ENCODE assay signal across 8 cellular contexts in the genomic region with DNA sequence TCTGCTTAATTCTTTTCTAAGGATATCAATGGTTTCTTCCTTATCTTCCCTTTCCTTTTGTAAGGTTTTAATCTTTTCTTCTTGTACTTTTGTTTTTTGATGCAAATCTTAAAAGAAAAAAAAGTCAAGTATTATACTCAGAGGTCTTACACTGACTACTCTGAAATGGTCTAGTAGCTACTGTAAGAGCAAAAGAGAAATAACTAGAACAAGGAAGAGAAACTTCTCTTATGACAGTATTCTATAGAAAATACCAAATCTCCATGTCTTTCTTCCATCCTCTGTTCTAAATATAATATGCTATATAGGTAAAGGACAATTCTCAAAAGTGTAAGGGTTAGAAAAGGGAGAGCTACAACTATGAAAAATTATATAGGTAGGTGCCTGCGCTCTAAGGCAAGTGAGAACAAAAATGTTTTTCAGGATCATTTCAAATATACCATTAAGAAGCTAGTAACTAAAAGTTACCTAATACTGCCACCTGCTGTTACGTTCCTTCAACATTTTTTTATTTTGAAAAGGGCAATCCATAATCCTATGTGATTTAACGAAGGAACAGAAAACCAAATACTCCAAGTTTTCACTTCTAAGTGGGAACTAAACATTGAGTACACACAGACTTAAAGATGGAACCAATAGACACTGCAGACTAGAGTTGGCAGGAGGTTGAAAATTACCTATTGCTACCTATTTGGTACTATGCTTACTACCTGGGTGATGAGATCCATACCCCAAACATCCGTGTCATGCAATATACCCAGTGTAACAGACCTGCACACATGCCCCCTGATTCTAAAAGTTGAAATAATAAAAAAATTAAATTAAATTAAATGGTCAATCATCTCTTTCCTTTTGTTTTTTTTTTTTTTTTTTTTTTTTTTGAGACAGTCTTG. TPM values are rescaled to one million over a fixed set of nuclear protein-coding genes. Genes with fewer than 3 reads are reported as not detected.
DNase-seq lines count a peak whose midpoint lies in the region; ATAC-seq and TF ChIP-seq lines count a peak whose summit lies in the region.

No MANE protein-coding gene starts in this region.

- WGBS in ovary, 3 donors: 37 to 43% (median 43%) methylated on average over 4 of the region's 4 CpGs

- H3K9me3 Mint-ChIP-seq in naive thymus-derived CD4-positive, alpha-beta T cell: no peaks in the 10 kb centered on the region

- peak; percentile 24 for DNase-seq in AG09309 (ENCODE audit: low read depth)
- DNase-seq in Kasumi-1 (lab: John Stamatoyannopoulos, UW): peak; percentile 76 to 80
- peak; percentile 37 for DNase-seq in RPMI7951 (ENCODE audit: low read depth)
- peak; percentile 60 for DNase-seq in epithelial cell of esophagus (ENCODE audit: low read depth)
- peak in 7 of 9 donors; percentile 4 to 40 (median 28) for DNase-seq in naive thymus-derived CD4-positive, alpha-beta T cell
- no peak for DNase-seq in ovary
- no peak for DNase-seq in HK-2 (ENCODE audit: unreplicated experiment)

- no peak overlapping the region for H3K27ac ChIP-seq in naive thymus-derived CD4-positive, alpha-beta T cell (ENCODE audit: low read depth, low read length)
- H3K27ac ChIP-seq in ovary: no peak overlapping the region

- ATAC-seq in GM18511 (IDR thresholded peaks at IDR 0.05; ENCODE audit: unreplicated experiment): peak; percentile 73
- peak; percentile 66 for ATAC-seq in naive thymus-derived CD4-positive, alpha-beta T cell

- H3K4me1 ChIP-seq in naive thymus-derived CD4-positive, alpha-beta T cell (ENCODE audit: control insufficient read depth in 2 of 2, insufficient read depth in 2 of 2, low read length in 2 of 2): no peaks in the 10 kb centered on the region
- H3K4me1 ChIP-seq in ovary (ENCODE audit: insufficient read depth): no peaks in the 10 kb centered on the region

- no peaks in the 10 kb centered on the region for H3K36me3 ChIP-seq in naive thymus-derived CD4-positive, alpha-beta T cell (ENCODE audit: control insufficient read depth in 2 of 3, insufficient read depth in 3 of 3, low read length in 3 of 3)
- H3K36me3 ChIP-seq in ovary: no peaks in the 10 kb centered on the region

- CTCF ChIA-PET in naive thymus-derived CD4-positive, alpha-beta T cell (lab: Charles Lee): interaction anchor here (0.6 to 2.6 kb wide), 18 partner anchors 9 to 877 kb away, joined by 3 to 9 read pairs (median 4); partner anchors contain the start of genes CIP2A and DZIP3

- peaks cover 0 to 17% (median 4%) of the 10 kb centered on the region in 5 donors for H3K36me3 Mint-ChIP-seq in naive thymus-derived CD4-positive, alpha-beta T cell

- no peak for TF ChIP-seq POLR2A in ovary (IDR thresholded peaks at IDR 0.05)

- TF ChIP-seq CTCF in AG09309 (IDR thresholded peaks at IDR 0.05; ENCODE audit: control insufficient read depth, insufficient read depth, low read depth, low read length, missing control alignments): peak; percentile 29
- TF ChIP-seq CTCF in epithelial cell of esophagus (IDR thresholded peaks at IDR 0.05; ENCODE audit: insufficient read depth, low read depth, low read length, missing control alignments): peak; percentile 35
- peak in 1 of 3 donors; percentile 23 for TF ChIP-seq CTCF in ovary (IDR thresholded peaks at IDR 0.05)

- intact Hi-C loops in naive thymus-derived CD4-positive, alpha-beta T cell (cut with micrococcal nuclease): loop anchor here (1.0 to 10.0 kb wide), 13 partner anchors 36 to 1316 kb away; partner anchors contain the start of genes CIP2A (in 1 of the 2) and DZIP3 (in 1 of the 2)
- intact Hi-C loops in ovary (cut with DNase I): loop anchor here in 3 of 4 donors (5.0 to 10.0 kb wide), 3 partner anchors 58 to 68 kb away; no protein-coding TSS in a partner anchor

- H3K9me3 ChIP-seq in naive thymus-derived CD4-positive, alpha-beta T cell (ENCODE audit: control insufficient read depth in 2 of 3, low read length in 3 of 3): no peaks in the 10 kb centered on the region
- no peaks in the 10 kb centered on the region for H3K9me3 ChIP-seq in ovary

- POLR2A ChIA-PET in naive thymus-derived CD4-positive, alpha-beta T cell (lab: Charles Lee): interaction anchor here (1.0 kb wide), 1 partner anchor 37 kb away, joined by 3 read pairs; the partner anchor contains the start of genes CIP2A and DZIP3

- no peak overlapping the region for H3K27ac Mint-ChIP-seq in naive thymus-derived CD4-positive, alpha-beta T cell

- H3K27me3 ChIP-seq in naive thymus-derived CD4-positive, alpha-beta T cell (ENCODE audit: control insufficient read depth in 2 of 2, insufficient read depth in 2 of 2, low read length in 2 of 2): no peaks in the 10 kb centered on the region
- H3K27me3 ChIP-seq in ovary: no peaks in the 10 kb centered on the region

- no peak overlapping the region for H3K4me3 ChIP-seq in AG09309 (ENCODE audit: control insufficient read depth, low read depth, low read length)
- H3K4me3 ChIP-seq in epithelial cell of esophagus (ENCODE audit: low read length): no peak overlapping the region
- H3K4me3 ChIP-seq in naive thymus-derived CD4-positive, alpha-beta T cell (ENCODE audit: low read length): no peak overlapping the region
- no peak overlapping the region for H3K4me3 ChIP-seq in ovary

- H3K27me3 Mint-ChIP-seq in naive thymus-derived CD4-positive, alpha-beta T cell: no peaks in the 10 kb centered on the region

- TF ChIP-seq EP300 in ovary (IDR thresholded peaks at IDR 0.05): no peak

- no peak overlapping the region for H3K4me3 Mint-ChIP-seq in naive thymus-derived CD4-positive, alpha-beta T cell

- peaks cover 0 to 12% (median 0%) of the 10 kb centered on the region in 7 donors for H3K4me1 Mint-ChIP-seq in naive thymus-derived CD4-positive, alpha-beta T cell

RNA-seq across cellular contexts. Expression of gene CIP2A, which starts 36.7 kb away (rescaled TPM):
- total RNA-seq in RPMI7951 (2014; rRNA removed; shearing (Covaris generic)): 72.3 and 91.9 TPM in 2 replicates
- total RNA-seq in naive thymus-derived CD4-positive, alpha-beta T cell: 10 to 100 TPM in 1 of 5 experiments, 1 to 10 TPM in 4; 3.4 to 44.2 (median 4.1) TPM
- polyA plus RNA-seq in naive thymus-derived CD4-positive, alpha-beta T cell: 1 to 10 TPM; 1.7 to 3.0 TPM
- total RNA-seq in ovary: 1 to 10 TPM; 1.7 to 6.3 (median 5.1) TPM
- 1 to 10 TPM; 1.9 to 3.0 TPM for polyA plus RNA-seq in ovary

RNA-seq across cellular contexts. Expression of gene DZIP3, which starts 37.0 kb away (rescaled TPM):
- total RNA-seq in RPMI7951 (2014; rRNA removed; shearing (Covaris generic)): 10.1 and 12.5 TPM in 2 replicates
- total RNA-seq in naive thymus-derived CD4-positive, alpha-beta T cell: 10 to 100 TPM in 4 of 5 experiments, 1 to 10 TPM in 1; 9.6 to 17.3 (median 14.6) TPM
- 10 to 100 TPM in 1 of 2 donors, 1 to 10 TPM in 1; 4.5 to 14.5 TPM for polyA plus RNA-seq in naive thymus-derived CD4-positive, alpha-beta T cell
- 10 to 100 TPM in 6 of 7 donors, 1 to 10 TPM in 1; 7.2 to 20.5 (median 14.5) TPM for total RNA-seq in ovary
- polyA plus RNA-seq in ovary: 10 to 100 TPM in 1 of 2 donors, 1 to 10 TPM in 1; 5.0 to 11.3 TPM

RNA-seq across cellular contexts. Expression of gene MYH15, which starts 42.1 kb away (rescaled TPM):
- total RNA-seq in RPMI7951 (2014; rRNA removed; shearing (Covaris generic)): 0.20 and 0.24 TPM in 2 replicates
- total RNA-seq in naive thymus-derived CD4-positive, alpha-beta T cell: under 1 TPM in 4 of 5 experiments, not detected in 1; 0.05 to 0.29 (median 0.10) TPM
- polyA plus RNA-seq in naive thymus-derived CD4-positive, alpha-beta T cell: not detected
- total RNA-seq in ovary: under 1 TPM in 4 of 7 donors, not detected in 3; 0.07 to 0.57 (median 0.11) TPM
- polyA plus RNA-seq in ovary: under 1 TPM; 0.05 to 0.17 TPM

Comparison
In these comparisons a context has a peak if more than half of its experiments do, and no peak if none do; other contexts are left out.
1. DNase-seq: peak in AG09309 (single experiment), Kasumi-1 (2 of 2), RPMI7951 (single experiment), epithelial cell of esophagus (single experiment) and naive thymus-derived CD4-positive, alpha-beta T cell (7 of 9); none in ovary (0 of 5) and HK-2 (single experiment).